In genomic region chr1:181079920-181080319, GRCh38 we compare ENCODE assay signal across 19 cellular contexts. TPM values are rescaled to one million over a fixed set of nuclear protein-coding genes. Genes with fewer than 3 reads are reported as not detected.
DNase-seq lines count a peak whose midpoint lies in the region; ATAC-seq and TF ChIP-seq lines count a peak whose summit lies in the region.
"Had no signal": no experiment of that assay in that cellular context is flagged by ENCODE, and none has a peak within 500 bp of the region (broad histone marks: within the 10 kb centered on the region; RNA-seq: fewer than 3 reads in every experiment).

No MANE protein-coding gene starts in this region.

- no peaks in the 10 kb centered on the region for H3K9me2 ChIP-seq in Loucy (replicated peaks; ENCODE audit: low read depth, low read length)

- H3K4me1 Mint-ChIP-seq in natural killer cell treated with Interleukin-12 subunit alpha and Interleukin-12 subunit beta and Interleukin-15 and Interleukin-18, amount 100 ng/mL, for 72 hours (ENCODE audit: low read depth in 2 of 2): peaks cover 18 to 22% of the 10 kb centered on the region in 2 donors
- H3K4me1 Mint-ChIP-seq in natural killer cell: peaks cover 0 to 7% of the 10 kb centered on the region in 2 donors
- peaks cover 25% of the 10 kb centered on the region for H3K4me1 Mint-ChIP-seq in chondrocyte (ENCODE audit: low read depth)
- peaks cover 26% of the 10 kb centered on the region for H3K4me1 Mint-ChIP-seq in type B pancreatic cell (ENCODE audit: unreplicated experiment)
- peaks cover 33% of the 10 kb centered on the region for H3K4me1 Mint-ChIP-seq in nephron progenitor cell
- H3K4me1 Mint-ChIP-seq in endodermal cell: peaks cover 40% of the 10 kb centered on the region

- H3K36me3 ChIP-seq in Loucy (ENCODE audit: insufficient read depth, low read length) (no peaks in the 10 kb centered on the region), endodermal cell (ENCODE audit: control insufficient read depth, insufficient read depth, low read length) (no peaks in the 10 kb centered on the region)
- H3K36me3 ChIP-seq: HAP-1 had no signal

- H3K9me3 Mint-ChIP-seq in natural killer cell treated with Interleukin-12 subunit alpha and Interleukin-12 subunit beta and Interleukin-15 and Interleukin-18, amount 100 ng/mL, for 72 hours: no peaks in the 10 kb centered on the region
- H3K9me3 Mint-ChIP-seq in natural killer cell (no peaks in the 10 kb centered on the region), chondrocyte (ENCODE audit: low read depth) (no peaks in the 10 kb centered on the region), type B pancreatic cell (peaks cover under 1% of the 10 kb centered on the region), nephron progenitor cell (peaks cover under 1% of the 10 kb centered on the region), endodermal cell (peaks cover under 1% of the 10 kb centered on the region)
- H3K9me3 Mint-ChIP-seq: CD4-positive, alpha-beta memory T cell; GM23338 had no signal

- H4K20me1 ChIP-seq in Loucy (ENCODE audit: insufficient read depth, low read length, poor library complexity, severe bottlenecking): no peaks in the 10 kb centered on the region

- intact Hi-C loops in natural killer cell (cut with micrococcal nuclease): no loop called here

- no peaks in the 10 kb centered on the region for H3K79me2 ChIP-seq in Loucy (ENCODE audit: insufficient read depth, low read length)

- peak overlapping the region; percentile 59 for H3K4me3 Mint-ChIP-seq in natural killer cell treated with Interleukin-12 subunit alpha and Interleukin-12 subunit beta and Interleukin-15 and Interleukin-18, amount 100 ng/mL, for 72 hours
- H3K4me3 Mint-ChIP-seq in natural killer cell (no peak overlapping the region), chondrocyte (ENCODE audit: unreplicated experiment) (no peak overlapping the region), type B pancreatic cell (no peak overlapping the region), nephron progenitor cell (no peak overlapping the region), endodermal cell (no peak overlapping the region)
- H3K4me3 Mint-ChIP-seq: CD4-positive, alpha-beta memory T cell; GM23338 had no signal

- H3K4me1 ChIP-seq in Loucy (ENCODE audit: insufficient read depth, low read length, poor library complexity, severe bottlenecking) (peaks cover 51% of the 10 kb centered on the region), endodermal cell (ENCODE audit: control insufficient read depth, insufficient read depth, low read length) (peaks cover 10% of the 10 kb centered on the region)
- H3K4me1 ChIP-seq: Caco-2 had no signal

- H3K27me3 ChIP-seq in Loucy (ENCODE audit: insufficient read depth, low read length, poor library complexity, severe bottlenecking) (no peaks in the 10 kb centered on the region), endodermal cell (ENCODE audit: control insufficient read depth, insufficient read depth, low read length, poor library complexity, severe bottlenecking) (no peaks in the 10 kb centered on the region)

- H3K36me3 Mint-ChIP-seq in natural killer cell treated with Interleukin-12 subunit alpha and Interleukin-12 subunit beta and Interleukin-15 and Interleukin-18, amount 100 ng/mL, for 72 hours: no peaks in the 10 kb centered on the region
- no peaks in the 10 kb centered on the region for H3K36me3 Mint-ChIP-seq in natural killer cell
- H3K36me3 Mint-ChIP-seq in chondrocyte (ENCODE audit: low read depth): no peaks in the 10 kb centered on the region
- no peaks in the 10 kb centered on the region for H3K36me3 Mint-ChIP-seq in type B pancreatic cell
- no peaks in the 10 kb centered on the region for H3K36me3 Mint-ChIP-seq in nephron progenitor cell (ENCODE audit: low read depth)
- H3K36me3 Mint-ChIP-seq in endodermal cell (ENCODE audit: low read depth): no peaks in the 10 kb centered on the region
- H3K36me3 Mint-ChIP-seq: CD4-positive, alpha-beta memory T cell had no signal

- no peak for ATAC-seq in natural killer cell treated with Interleukin-12 subunit alpha and Interleukin-12 subunit beta and Interleukin-15 and Interleukin-18, amount 100 ng/mL, for 72 hours
- ATAC-seq in natural killer cell: no peak
- ATAC-seq: GM23338 had no signal

- H3K27me3 Mint-ChIP-seq in natural killer cell treated with Interleukin-12 subunit alpha and Interleukin-12 subunit beta and Interleukin-15 and Interleukin-18, amount 100 ng/mL, for 72 hours: peaks cover 15 to 36% of the 10 kb centered on the region in 2 donors
- peaks cover 19 to 37% of the 10 kb centered on the region in 2 donors for H3K27me3 Mint-ChIP-seq in natural killer cell (ENCODE audit: low read depth in 2 of 2)
- no peaks in the 10 kb centered on the region for H3K27me3 Mint-ChIP-seq in chondrocyte (ENCODE audit: low read depth)
- peaks cover 5% of the 10 kb centered on the region for H3K27me3 Mint-ChIP-seq in type B pancreatic cell
- peaks cover 19% of the 10 kb centered on the region for H3K27me3 Mint-ChIP-seq in nephron progenitor cell (ENCODE audit: low read depth, poor library complexity)
- no peaks in the 10 kb centered on the region for H3K27me3 Mint-ChIP-seq in endodermal cell (ENCODE audit: insufficient read depth)

- H3K9ac ChIP-seq in Loucy (ENCODE audit: low read depth, low read length, poor library complexity, severe bottlenecking): no peak overlapping the region
- no peak overlapping the region for H3K9ac ChIP-seq in endodermal cell (ENCODE audit: extremely low read depth, low read length, poor library complexity, severe bottlenecking)

- TF ChIP-seq CTCF in natural killer cell (IDR thresholded peaks at IDR 0.05) (no peak), Loucy (conservative IDR thresholded peaks at IDR 0.05; ENCODE audit: low read length) (peak; percentile 30; the same call in 1 of the 2 replicates), chondrocyte (IDR thresholded peaks at IDR 0.05) (peak; percentile 32), type B pancreatic cell (conservative IDR thresholded peaks at IDR 0.05) (peak; percentile 53), nephron progenitor cell (IDR thresholded peaks at IDR 0.05) (no peak), endodermal cell (conservative IDR thresholded peaks at IDR 0.05) (no peak)

- H3K27ac ChIP-seq in endodermal cell (ENCODE audit: low read depth, low read length): no peak overlapping the region
- H3K27ac ChIP-seq: SK-N-MC had no signal

- H3K27ac Mint-ChIP-seq in natural killer cell treated with Interleukin-12 subunit alpha and Interleukin-12 subunit beta and Interleukin-15 and Interleukin-18, amount 100 ng/mL, for 72 hours: peak overlapping the region; percentile 12 to 65
- no peak overlapping the region for H3K27ac Mint-ChIP-seq in natural killer cell
- H3K27ac Mint-ChIP-seq in chondrocyte (ENCODE audit: unreplicated experiment): no peak overlapping the region
- H3K27ac Mint-ChIP-seq in type B pancreatic cell: no peak overlapping the region
- H3K27ac Mint-ChIP-seq in nephron progenitor cell: no peak overlapping the region
- no peak overlapping the region for H3K27ac Mint-ChIP-seq in endodermal cell
- H3K27ac Mint-ChIP-seq: CD4-positive, alpha-beta memory T cell; GM23338 had no signal

- H3K9me3 ChIP-seq in Loucy (ENCODE audit: insufficient read depth, low read depth, low read length) (no peaks in the 10 kb centered on the region), endodermal cell (ENCODE audit: control insufficient read depth, low read length) (no peaks in the 10 kb centered on the region)
- H3K9me3 ChIP-seq: Caco-2, HAP-1 had no signal

- no peak overlapping the region for H3K4me3 ChIP-seq in Loucy (ENCODE audit: low read length, poor library complexity, severe bottlenecking)
- no peak overlapping the region for H3K4me3 ChIP-seq in endodermal cell (ENCODE audit: low read length)
- H3K4me3 ChIP-seq: GM23338, HAP-1, SK-N-MC had no signal

- no peaks in the 10 kb centered on the region for H3F3A ChIP-seq in Loucy (ENCODE audit: low read depth)

- no peak overlapping the region for H3K4me2 ChIP-seq in Loucy (ENCODE audit: low read depth, low read length, poor library complexity, severe bottlenecking)
- H3K4me2 ChIP-seq: GM23338 had no signal

- H2AFZ ChIP-seq in Loucy (ENCODE audit: low read length): no peak overlapping the region
- H2AFZ ChIP-seq: GM23338 had no signal

- no peak for DNase-seq in natural killer cell treated with Interleukin-12 subunit alpha and Interleukin-12 subunit beta and Interleukin-15 and Interleukin-18, amount 100 ng/mL, for 72 hours (ENCODE audit: low spot score)
- DNase-seq in natural killer cell (no peak), chondrocyte (ENCODE audit: low spot score) (no peak), type B pancreatic cell (ENCODE audit: extremely low spot score, unreplicated experiment) (no peak), nephron progenitor cell (no peak), endodermal cell (no peak)
- DNase-seq in stimulated activated CD8-positive, alpha-beta memory T cell treated with anti-CD3 and anti-CD28 coated beads, Interleukin-4, amount 100 ng/mL, for 48 hours: no peak
- DNase-seq: Caco-2; CD4-positive, alpha-beta memory T cell; DND-41; NCI-H1694; NCI-H2081; NCI-H2171; NCI-H446; SHP77 had no signal

- 89 to 92% methylated on average over 3 to 4 of the region's 4 CpGs for WGBS in endodermal cell (ENCODE audit: insufficient coverage in 1 of 2, insufficient read length in 1 of 2), 2 experiments

RNA-seq across cellular contexts. Expression of gene IER5, which starts 8.6 kb away (rescaled TPM):
- 10 to 100 TPM; 57.1 to 91.7 TPM for total RNA-seq in natural killer cell treated with Interleukin-12 subunit alpha and Interleukin-12 subunit beta and Interleukin-15 and Interleukin-18, amount 100 ng/mL, for 72 hours
- total RNA-seq in natural killer cell (100 to 1,000 TPM; 118 to 164 (median 150) TPM), chondrocyte (15.6 to 23.6 TPM (median 16.6 TPM) in 3 replicates), type B pancreatic cell (ENCODE audit: low replicate concordance) (16.6 and 27.7 TPM in 2 replicates), endodermal cell (10 to 100 TPM; 13.2 to 21.2 TPM)
- 16.8 TPM for polyA plus RNA-seq in endodermal cell (2013, experiment 1 of 2)
- 18.5 TPM for polyA plus RNA-seq in endodermal cell (2013, experiment 2 of 2)

RNA-seq across cellular contexts. Expression of gene MR1, which starts 46.1 kb away (rescaled TPM):
- total RNA-seq in natural killer cell treated with Interleukin-12 subunit alpha and Interleukin-12 subunit beta and Interleukin-15 and Interleukin-18, amount 100 ng/mL, for 72 hours: 10 to 100 TPM; 26.9 to 70.4 TPM
- 10 to 100 TPM; 27.8 to 35.3 (median 34.6) TPM for total RNA-seq in natural killer cell
- 2.7 to 3.9 TPM (median 3.8 TPM) in 3 replicates for total RNA-seq in chondrocyte
- 0.62 and 0.99 TPM in 2 replicates for total RNA-seq in type B pancreatic cell (ENCODE audit: low replicate concordance)
- total RNA-seq in endodermal cell: under 1 TPM; 0.22 to 0.35 TPM
- 0.32 TPM for polyA plus RNA-seq in endodermal cell (2013, experiment 1 of 2)
- 0.25 TPM for polyA plus RNA-seq in endodermal cell (2013, experiment 2 of 2)
- total RNA-seq: GM23338 had no signal

RNA-seq across cellular contexts. Expression of gene STX6, which starts 57.2 kb away (rescaled TPM):
- total RNA-seq in natural killer cell treated with Interleukin-12 subunit alpha and Interleukin-12 subunit beta and Interleukin-15 and Interleukin-18, amount 100 ng/mL, for 72 hours: 10 to 100 TPM; 25.0 to 26.2 TPM
- total RNA-seq in natural killer cell: 10 to 100 TPM; 11.6 to 18.3 (median 15.6) TPM
- total RNA-seq in chondrocyte: 18.7 to 19.2 TPM (median 19.1 TPM) in 3 replicates
- total RNA-seq in type B pancreatic cell (ENCODE audit: low replicate concordance): 18.4 and 20.5 TPM in 2 replicates
- 10 to 100 TPM; 22.4 to 22.8 TPM for total RNA-seq in endodermal cell
- polyA plus RNA-seq in endodermal cell (2013, experiment 1 of 2): 20.4 TPM
- polyA plus RNA-seq in endodermal cell (2013, experiment 2 of 2): 20.1 TPM

Comparison
In these comparisons a context has a peak if more than half of its experiments do, and no peak if none do; other contexts are left out.
1. H3K27ac Mint-ChIP-seq: peak in natural killer cell treated with Interleukin-12 subunit alpha and Interleukin-12 subunit beta and Interleukin-15 and Interleukin-18, amount 100 ng/mL, for 72 hours (2 of 2); none in natural killer cell (0 of 2), chondrocyte (single experiment), type B pancreatic cell (single experiment), nephron progenitor cell (single experiment) and endodermal cell (single experiment).
2. CTCF ChIP-seq: peak in Loucy (single experiment), chondrocyte (single experiment) and type B pancreatic cell (single experiment); none in natural killer cell (single experiment), nephron progenitor cell (single experiment) and endodermal cell (single experiment).